ENCODE assay signal across 12 cellular contexts in genomic region chr3:71690222-71690821, GRCh38. TPM values are rescaled to one million over a fixed set of nuclear protein-coding genes. Genes with fewer than 3 reads are reported as not detected.
DNase-seq lines count a peak whose midpoint lies in the region; ATAC-seq and TF ChIP-seq lines count a peak whose summit lies in the region.
"Had no signal": no experiment of that assay in that cellular context is flagged by ENCODE, and none has a peak within 500 bp of the region (broad histone marks: within the 10 kb centered on the region; RNA-seq: fewer than 3 reads in every experiment).

No MANE protein-coding gene starts in this region.

- H3K27ac ChIP-seq in parathyroid adenoma (peak overlapping the region; percentile 47), Karpas-422 (ENCODE audit: low read length) (no peak overlapping the region)

- no peaks in the 10 kb centered on the region for H4K20me1 ChIP-seq in Karpas-422 (ENCODE audit: insufficient read depth, low read depth, low read length)

- H3K79me2 ChIP-seq in parathyroid adenoma (no peaks in the 10 kb centered on the region), Karpas-422 (ENCODE audit: low read length) (no peaks in the 10 kb centered on the region)

- H3K36me3 ChIP-seq in parathyroid adenoma (ENCODE audit: control insufficient read depth, insufficient read depth, low read length) (no peaks in the 10 kb centered on the region), Karpas-422 (ENCODE audit: insufficient read depth, low read length) (no peaks in the 10 kb centered on the region)

- no peak overlapping the region for H3K9ac ChIP-seq in parathyroid adenoma
- no peak overlapping the region for H3K9ac ChIP-seq in Karpas-422 (ENCODE audit: low read length)

- H3K27me3 ChIP-seq in parathyroid adenoma (ENCODE audit: control insufficient read depth, insufficient read depth, low read length) (no peaks in the 10 kb centered on the region), Karpas-422 (ENCODE audit: low read length) (no peaks in the 10 kb centered on the region)

- H3K4me3 ChIP-seq in foreskin fibroblast (ENCODE audit: low read depth in 1 of 2, low read length in 2 of 2) (no peak overlapping the region), parathyroid adenoma (ENCODE audit: low read depth, low read length) (peak overlapping the region; percentile 6), Karpas-422 (ENCODE audit: low read length) (no peak overlapping the region)

- H3K9me2 ChIP-seq in Karpas-422 (replicated peaks; ENCODE audit: insufficient read depth, low read length): no peaks in the 10 kb centered on the region

- ATAC-seq in HG03139 (IDR thresholded peaks at IDR 0.05; ENCODE audit: unreplicated experiment) (no peak), HG03354 (IDR thresholded peaks at IDR 0.05; ENCODE audit: poor library complexity, severe bottlenecking, unreplicated experiment) (no peak)

- DNase-seq in EL (peak; percentile 55), SK-MEL-5 (ENCODE audit: low read depth, low spot score) (peak; percentile 57), foreskin fibroblast (peak; percentile 58 to 64), GM20000 (ENCODE audit: low spot score) (no peak), Karpas-422 (no peak)
- DNase-seq: activated CD4-positive, alpha-beta T cell treated with anti-CD3 and anti-CD28 coated beads, Interleukin-2, amount 50 U/mL, for 1 hour; cerebellar nuclear complex; NCI-H1105 treated with DMSO at 0.1 percent for 48 hours had no signal

- no peak for TF ChIP-seq CTCF in foreskin fibroblast (IDR thresholded peaks at IDR 0.05; ENCODE audit: low read depth, low read length)
- no peak for TF ChIP-seq CTCF in parathyroid adenoma (IDR thresholded peaks at IDR 0.05)
- no peak for TF ChIP-seq CTCF in GM20000 (IDR thresholded peaks at IDR 0.05; ENCODE audit: extremely low read depth, missing control alignments)

- H3K4me1 ChIP-seq in parathyroid adenoma: peaks cover 33% of the 10 kb centered on the region
- no peaks in the 10 kb centered on the region for H3K4me1 ChIP-seq in Karpas-422 (ENCODE audit: low read length)

- H2AFZ ChIP-seq in parathyroid adenoma (no peak overlapping the region), Karpas-422 (ENCODE audit: low read length) (no peak overlapping the region)

- H3K4me2 ChIP-seq in parathyroid adenoma (ENCODE audit: low read length): peak overlapping the region; percentile 12
- no peak overlapping the region for H3K4me2 ChIP-seq in Karpas-422 (ENCODE audit: low read depth, low read length, poor library complexity, severe bottlenecking)

- H3K9me3 ChIP-seq in parathyroid adenoma (ENCODE audit: control insufficient read depth, low read length) (no peaks in the 10 kb centered on the region), Karpas-422 (ENCODE audit: low read length) (no peaks in the 10 kb centered on the region)

- in situ Hi-C loops in SK-MEL-5 (cut with HindIII; ENCODE audit: low pct_unique_long_range_greater_than_20kb, low sequenced_read_pairs): no loop called here

RNA-seq across cellular contexts. Expression of gene EIF4E3, which starts 34.9 kb away (rescaled TPM):
- 4.1 and 4.4 TPM in 2 replicates for total RNA-seq in SK-MEL-5 (2014; rRNA removed; shearing (Covaris generic))
- polyA plus RNA-seq in SK-MEL-5 (2015; cell fraction: cytosol; rRNA removed): 8.6 and 10.8 TPM in 2 replicates
- polyA plus RNA-seq in SK-MEL-5 (2015; cell fraction: nucleus; rRNA removed): 9.6 and 21.0 TPM in 2 replicates
- total RNA-seq in Karpas-422 (2014; rRNA removed; shearing (Covaris generic); ENCODE audit: low replicate concordance): not detected in 2 replicates
- total RNA-seq: G401 had no signal

Comparison
In these comparisons a context has a peak if more than half of its experiments do, and no peak if none do; other contexts are left out.
1. DNase-seq: peak in EL (single experiment), SK-MEL-5 (single experiment) and foreskin fibroblast (2 of 2); none in GM20000 (single experiment) and Karpas-422 (single experiment).